ENCODE assay signal across 14 cellular contexts in genomic region chr3:107993771-107994170, GRCh38.
DNase-seq lines count a peak whose midpoint lies in the region; ATAC-seq, FAIRE-seq and TF ChIP-seq lines count a peak whose summit lies in the region.
"Had no signal": no experiment of that assay in that cellular context is flagged by ENCODE, and none has a peak within 500 bp of the region (broad histone marks: within the 10 kb centered on the region; RNA-seq: fewer than 3 reads in every experiment).

No MANE protein-coding gene starts in this region.

- no peak overlapping the region for H2BK12ac ChIP-seq in mesenchymal stem cell (ENCODE audit: low read length in 2 of 2)

- H2BK15ac ChIP-seq in mesenchymal stem cell (ENCODE audit: low read depth, poor library complexity, severe bottlenecking): no peak overlapping the region

- no peak overlapping the region for H3K4ac ChIP-seq in mesenchymal stem cell (ENCODE audit: low read depth in 1 of 2, low read length in 2 of 2)

- H3K79me1 ChIP-seq in mesenchymal stem cell (replicated peaks; ENCODE audit: low read length, poor library complexity, severe bottlenecking): no peaks in the 10 kb centered on the region

- no peak overlapping the region for H3K14ac ChIP-seq in mesenchymal stem cell (ENCODE audit: low read length in 2 of 2)

- no peak overlapping the region for H3K4me2 ChIP-seq in mesenchymal stem cell (ENCODE audit: low read length, poor library complexity, severe bottlenecking)

- H4K91ac ChIP-seq in mesenchymal stem cell (ENCODE audit: low read length): no peak overlapping the region

- ATAC-seq in HG02885 (IDR thresholded peaks at IDR 0.05; ENCODE audit: poor library complexity, unreplicated experiment) (no peak), GM19324 (IDR thresholded peaks at IDR 0.05; ENCODE audit: low FRiP score, unreplicated experiment) (no peak)

- no peak overlapping the region for H3K18ac ChIP-seq in mesenchymal stem cell (ENCODE audit: low read depth in 1 of 2, low read length in 2 of 2)

- H4K8ac ChIP-seq in mesenchymal stem cell (ENCODE audit: low read length): no peak overlapping the region

- FAIRE-seq in GM12891 (lab: Jason Lieb, UNC): no peak

- H2BK120ac ChIP-seq in mesenchymal stem cell (ENCODE audit: low read depth, low read length): no peak overlapping the region

- no peak overlapping the region for H2AFZ ChIP-seq in mesenchymal stem cell (ENCODE audit: low read depth, low read length)

- H2AK5ac ChIP-seq in mesenchymal stem cell (ENCODE audit: low read length, severe bottlenecking): no peak overlapping the region

- no peak for TF ChIP-seq POLR2A in GM12891 (IDR thresholded peaks at IDR 0.05; ENCODE audit: low read depth, low read length)

- no peak overlapping the region for H3K23ac ChIP-seq in mesenchymal stem cell (ENCODE audit: low read length in 2 of 2)

- no peaks in the 10 kb centered on the region for H3K27me3 ChIP-seq in MG63
- no peaks in the 10 kb centered on the region for H3K27me3 ChIP-seq in mesenchymal stem cell (ENCODE audit: control insufficient read depth in 1 of 2, insufficient read depth in 1 of 2, low read length in 2 of 2)

- H3K36me3 ChIP-seq in MG63 (no peaks in the 10 kb centered on the region), mesenchymal stem cell (ENCODE audit: control insufficient read depth in 1 of 2, insufficient read depth in 2 of 2, low read depth in 1 of 2, low read length in 2 of 2) (no peaks in the 10 kb centered on the region)

- no peak overlapping the region for H2BK5ac ChIP-seq in mesenchymal stem cell (ENCODE audit: low read depth, low read length, poor library complexity, severe bottlenecking)

- H3K27ac ChIP-seq in mesenchymal stem cell (ENCODE audit: low read length, poor library complexity, severe bottlenecking): no peak overlapping the region

- H3K9ac ChIP-seq in mesenchymal stem cell (ENCODE audit: low read length): peak overlapping the region; percentile 51

- DNase-seq in AG10803 (ENCODE audit: low read depth) (peak; percentile 77), MG63 (peak; percentile 53), choroid plexus epithelial cell (ENCODE audit: low read depth) (peak; percentile 42), mesenchymal stem cell (no peak), GM12891 (ENCODE audit: insufficient read length, low spot score) (no peak), NCI-H2081 (lab: John Stamatoyannopoulos, UW) (no peak)
- DNase-seq: activated CD4-positive, alpha-beta T cell treated with anti-CD3 and anti-CD28 coated beads, Interleukin-2, amount 10 ng/mL, durations not matched to agents 7 days and 5 days; activated naive CD4-positive, alpha-beta T cell treated with anti-CD3 and anti-CD28 coated beads, Interleukin-2, amount 10 ng/mL, durations not matched to agents 7 days and 5 days; activated T-cell treated with anti-CD3 and anti-CD28 coated beads for 4 hours; DMS53; NCI-H2029 treated with DMSO at 0.1 percent for 48 hours; NCI-H526 treated with DMSO at 0.1 percent for 48 hours had no signal

- 80% methylated on average over 1 of the region's 1 CpG for WGBS in mesenchymal stem cell

- no peak for TF ChIP-seq CTCF in AG10803 (conservative IDR thresholded peaks at IDR 0.05; ENCODE audit: low read length)
- no peak for TF ChIP-seq CTCF in choroid plexus epithelial cell (conservative IDR thresholded peaks at IDR 0.05; ENCODE audit: low read depth, low read length)

- H3K4me3 ChIP-seq in AG10803 (ENCODE audit: low read length) (no peak overlapping the region), MG63 (no peak overlapping the region), choroid plexus epithelial cell (ENCODE audit: low read depth, low read length) (no peak overlapping the region), mesenchymal stem cell (ENCODE audit: insufficient read depth in 1 of 2, low read depth in 1 of 2, low read length in 2 of 2) (no peak overlapping the region)

- no peaks in the 10 kb centered on the region for H3K9me3 ChIP-seq in MG63
- no peaks in the 10 kb centered on the region for H3K9me3 ChIP-seq in mesenchymal stem cell (ENCODE audit: control insufficient read depth, low read length)

- peaks cover 3% of the 10 kb centered on the region for H3K4me1 ChIP-seq in mesenchymal stem cell (ENCODE audit: control insufficient read depth, insufficient read depth, low read depth, low read length)

TF ChIP-seq in GM12891, 5 proteins besides CTCF, POLR2A, EP300 and RAD21:
- TF ChIP-seq PAX5 (IDR thresholded peaks at IDR 0.05; ENCODE audit: insufficient read depth, low read length, severe bottlenecking) (no peak), POU2F2 (IDR thresholded peaks at IDR 0.05; ENCODE audit: low read depth, low read length) (no peak), POLR2AphosphoS5 (IDR thresholded peaks at IDR 0.05; ENCODE audit: low read depth, low read length) (no peak), SPI1 (IDR thresholded peaks at IDR 0.05; ENCODE audit: low read depth, low read length) (no peak), TAF1 (IDR thresholded peaks at IDR 0.05; ENCODE audit: low read depth, low read length) (no peak)

Comparison
In these comparisons a context has a peak if more than half of its experiments do, and no peak if none do; other contexts are left out.
1. DNase-seq: peak in AG10803 (single experiment), MG63 (single experiment) and choroid plexus epithelial cell (single experiment); none in mesenchymal stem cell (single experiment), GM12891 (single experiment) and NCI-H2081 (0 of 2).